ENCODE assay signal across 8 cellular contexts in the genomic region with DNA sequence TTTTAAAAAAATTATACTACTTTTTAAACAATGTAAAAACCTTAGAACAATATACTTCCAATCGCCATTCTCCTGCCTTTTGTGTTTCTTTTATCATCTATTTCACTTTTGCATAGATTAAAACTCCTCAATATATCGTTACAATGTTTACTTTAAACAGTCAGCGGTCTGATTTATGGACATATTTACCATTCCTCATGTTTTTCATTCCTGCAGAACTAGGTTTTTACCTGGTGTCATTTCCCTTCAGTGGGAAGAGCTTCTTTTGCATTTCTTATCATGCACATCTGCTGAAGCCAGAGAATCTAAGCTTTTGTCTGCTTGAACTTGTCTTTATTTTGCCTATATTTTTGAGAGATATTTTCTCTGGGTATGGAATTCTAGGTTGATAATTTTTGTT.
"Had no signal": no experiment of that assay in that cellular context is flagged by ENCODE, and none has a peak within 500 bp of the region (broad histone marks: within the 10 kb centered on the region; RNA-seq: fewer than 3 reads in every experiment).

No MANE protein-coding gene starts in this region.

- ATAC-seq: HCT116, HepG2 had no signal

- H3K36me3 ChIP-seq: HAP-1 had no signal

- H2AFZ ChIP-seq: GM23248 had no signal

- H3K9ac ChIP-seq: GM23248 had no signal

- FAIRE-seq: HepG2 had no signal

- DNase-seq: GM23248, GOT3, H7, KG1 had no signal

- H3K27ac ChIP-seq: GM23248, HL-60 had no signal

- H3K9me3 ChIP-seq: HAP-1 had no signal

- H3K4me1 ChIP-seq: HAP-1 had no signal

- H3K4me3 ChIP-seq: GM23248, HAP-1 had no signal
